9 cellular contexts compared by ENCODE assay signal in the genomic region with DNA sequence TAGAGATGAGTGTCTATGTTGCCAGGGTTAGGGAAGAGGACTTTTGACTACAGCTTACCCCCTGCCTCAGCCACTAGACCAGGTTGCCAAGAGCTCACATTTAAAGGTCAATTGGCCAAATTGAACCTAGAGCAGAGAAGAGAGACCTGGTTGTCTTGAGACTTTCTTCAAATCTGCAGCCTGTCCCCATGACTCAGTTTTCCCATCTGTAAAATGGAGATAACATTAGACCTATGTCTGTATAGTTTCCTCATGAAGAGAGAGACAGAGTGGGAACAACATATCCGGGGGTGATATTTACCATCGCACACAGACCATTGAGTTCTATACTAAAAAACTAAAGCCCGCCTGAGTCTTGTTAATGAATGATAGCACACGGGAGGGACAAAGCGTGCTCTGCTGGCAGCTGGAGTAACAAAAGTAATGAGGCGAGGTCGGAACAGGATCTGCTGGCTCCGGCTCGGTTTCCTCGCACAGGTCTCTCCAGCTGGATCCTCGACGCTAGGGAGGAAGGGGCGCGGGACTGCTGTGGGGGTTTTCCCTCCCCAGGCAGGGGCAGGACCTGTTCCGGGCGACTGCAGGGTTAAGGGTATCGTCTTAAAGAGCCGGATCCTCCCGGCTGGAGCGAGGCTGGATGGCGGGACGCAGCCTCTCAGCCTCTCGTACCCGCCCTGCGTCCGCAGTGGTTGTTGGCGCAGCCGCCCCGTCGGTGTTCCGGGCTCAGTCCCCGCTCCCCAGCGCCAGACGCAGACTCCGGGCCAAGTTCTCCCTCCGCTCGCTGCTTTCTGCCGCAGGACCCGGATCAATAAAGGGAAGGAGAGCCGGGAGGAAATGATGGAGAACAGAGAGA. TPM values are rescaled to one million over a fixed set of nuclear protein-coding genes. Genes with fewer than 3 reads are reported as not detected.
DNase-seq lines count a peak whose midpoint lies in the region; ATAC-seq, FAIRE-seq and TF ChIP-seq lines count a peak whose summit lies in the region.
"Had no signal": no experiment of that assay in that cellular context is flagged by ENCODE, and none has a peak within 500 bp of the region (broad histone marks: within the 10 kb centered on the region; RNA-seq: fewer than 3 reads in every experiment).

No MANE protein-coding gene starts in this region.

- TF ChIP-seq CTCF in body of pancreas (IDR thresholded peaks at IDR 0.05): no peak
- TF ChIP-seq CTCF in thyroid gland (IDR thresholded peaks at IDR 0.05): no peak

- no peaks in the 10 kb centered on the region for H3K36me3 Mint-ChIP-seq in CD4-positive, alpha-beta memory T cell

- peak overlapping the region; percentile 70 to 88 (median 78) for H3K4me3 Mint-ChIP-seq in CD4-positive, alpha-beta memory T cell

- DNase-seq in CD4-positive, alpha-beta memory T cell: peak in 1 of 5 donors; percentile 7
- peak; percentile 76 for DNase-seq in NCI-H1105 treated with DMSO at 0.1 percent for 48 hours (lab: John Stamatoyannopoulos, UW)
- DNase-seq in body of pancreas: peak in 3 of 4 donors; percentile 33 to 54 (median 48)
- peak; percentile 96 for DNase-seq in left kidney (ENCODE audit: low read depth, low spot score)
- peak; percentile 93 to 94 for DNase-seq in thyroid gland
- DNase-seq in middle frontal gyrus (ENCODE audit: extremely low spot score, low spot score): no peak
- no peak for DNase-seq in H54 (ENCODE audit: insufficient read length, low spot score)
- DNase-seq in GOT3 (lab: John Stamatoyannopoulos, UW): no peak

- ATAC-seq in body of pancreas: peak; percentile 45

- H3K27ac Mint-ChIP-seq in CD4-positive, alpha-beta memory T cell: no peak overlapping the region

- H3K36me3 ChIP-seq in CD4-positive, alpha-beta memory T cell (ENCODE audit: insufficient read depth, low read length): no peaks in the 10 kb centered on the region
- H3K36me3 ChIP-seq in body of pancreas (replicated peaks in 1 of 2; ENCODE audit: insufficient read depth in 1 of 2, low read depth in 2 of 2): no peaks in the 10 kb centered on the region
- no peaks in the 10 kb centered on the region for H3K36me3 ChIP-seq in thyroid gland

- peaks cover 14 to 36% (median 22%) of the 10 kb centered on the region in 4 donors for H3K4me1 Mint-ChIP-seq in CD4-positive, alpha-beta memory T cell

- 1 to 2% methylated on average over 13 to 40 of the region's 40 CpGs for WGBS in body of pancreas, 2 donors
- 1 to 2% methylated on average over 16 to 18 of the region's 40 CpGs for WGBS in thyroid gland, 2 donors

- H3K27ac ChIP-seq in CD4-positive, alpha-beta memory T cell (ENCODE audit: low read depth, low read length): no peak overlapping the region
- H3K27ac ChIP-seq in body of pancreas (no peak overlapping the region), thyroid gland (peak overlapping the region in 2 of 3 donors; percentile 30 to 62)

- CTCF ChIA-PET in CD4-positive, alpha-beta memory T cell (lab: Charles Lee; ENCODE audit: partially characterized antibody): interaction anchor here (1.0 to 5.3 kb wide), 4 partner anchors 8 to 301 kb away, joined by 3 to 52 read pairs (median 13); no protein-coding TSS in a partner anchor

- H3K9me3 ChIP-seq in CD4-positive, alpha-beta memory T cell (ENCODE audit: control insufficient read depth in 1 of 2, low read length in 2 of 2): no peaks in the 10 kb centered on the region
- no peaks in the 10 kb centered on the region for H3K9me3 ChIP-seq in body of pancreas
- no peaks in the 10 kb centered on the region for H3K9me3 ChIP-seq in thyroid gland

- TF ChIP-seq POLR2A in body of pancreas (IDR thresholded peaks at IDR 0.05) (no peak), thyroid gland (IDR thresholded peaks at IDR 0.05) (peak in 1 of 2 donors; percentile 65), H54 (IDR thresholded peaks at IDR 0.05; ENCODE audit: low read depth, low read length) (no peak)

- intact Hi-C loops in CD4-positive, alpha-beta memory T cell (cut with micrococcal nuclease): no loop called here
- intact Hi-C loops in body of pancreas (cut with DNase I): loop anchor here (10.0 kb wide), 1 partner anchor 294 kb away; no protein-coding TSS in a partner anchor
- intact Hi-C loops in thyroid gland (cut with DNase I): loop anchor here (5.0 kb wide), 2 partner anchors 207 to 297 kb away; no protein-coding TSS in a partner anchor

- H3K27me3 ChIP-seq in CD4-positive, alpha-beta memory T cell (ENCODE audit: insufficient read depth, low read length): peaks cover 22% of the 10 kb centered on the region
- H3K27me3 ChIP-seq in body of pancreas: no peaks in the 10 kb centered on the region
- H3K27me3 ChIP-seq in thyroid gland: no peaks in the 10 kb centered on the region

- POLR2A ChIA-PET in CD4-positive, alpha-beta memory T cell (lab: Charles Lee; ENCODE audit: partially characterized antibody): no interaction called here

- peak overlapping the region in 1 of 2 donors; percentile 29 for H3K4me3 ChIP-seq in CD4-positive, alpha-beta memory T cell (ENCODE audit: low read length in 2 of 2)
- peak overlapping the region in 1 of 2 donors; percentile 3 for H3K4me3 ChIP-seq in body of pancreas
- H3K4me3 ChIP-seq in thyroid gland (replicated peaks in 1 of 3): peak overlapping the region; percentile 54 to 91 (median 77)

- H3K9me3 Mint-ChIP-seq in CD4-positive, alpha-beta memory T cell: peaks cover 0 to 2% (median 0%) of the 10 kb centered on the region in 8 donors

- no peak for FAIRE-seq in H54 (lab: Jason Lieb, UNC)
- FAIRE-seq: endometrium had no signal

- peaks cover 23% of the 10 kb centered on the region for H3K4me1 ChIP-seq in CD4-positive, alpha-beta memory T cell (ENCODE audit: insufficient read depth, low read length)
- H3K4me1 ChIP-seq in body of pancreas: peaks cover 40% of the 10 kb centered on the region
- H3K4me1 ChIP-seq in thyroid gland: peaks cover 6 to 21% of the 10 kb centered on the region in 2 donors

- H3K27me3 Mint-ChIP-seq in CD4-positive, alpha-beta memory T cell: peaks cover 42 to 55% of the 10 kb centered on the region in 2 donors

RNA-seq across cellular contexts. Expression of a gene that starts 1.4 kb away (rescaled TPM):
- total RNA-seq in CD4-positive, alpha-beta memory T cell: not detected
- not detected for polyA plus RNA-seq in CD4-positive, alpha-beta memory T cell
- under 1 TPM; 0.52 to 0.66 TPM for total RNA-seq in body of pancreas
- total RNA-seq in thyroid gland: 100 to 1,000 TPM; 230 to 981 (median 515) TPM

Comparison
In these comparisons a context has a peak if more than half of its experiments do, and no peak if none do; other contexts are left out.
1. DNase-seq: peak in NCI-H1105 treated with DMSO at 0.1 percent for 48 hours (single experiment), body of pancreas (3 of 4), left kidney (single experiment) and thyroid gland (2 of 2); none in middle frontal gyrus (single experiment), H54 (single experiment) and GOT3 (single experiment).
2. H3K27ac ChIP-seq: peak in thyroid gland (2 of 3); none in CD4-positive, alpha-beta memory T cell (single experiment) and body of pancreas (0 of 4).
3. RNA of a gene that starts 1.4 kb away (total RNA-seq): 230 to 981 TPM in thyroid gland; 0.52 to 0.66 TPM in body of pancreas and not detected in CD4-positive, alpha-beta memory T cell; every median in the first group is over 100 times any median in the second.